ENCODE assay signal across 8 cellular contexts in genomic region chr16:68704232-68704867, GRCh38. TPM values are rescaled to one million over a fixed set of nuclear protein-coding genes. Genes with fewer than 3 reads are reported as not detected.
DNase-seq lines count a peak whose midpoint lies in the region; TF ChIP-seq lines count a peak whose summit lies in the region.

No MANE protein-coding gene starts in this region.

- H3K27ac Mint-ChIP-seq in activated CD4-positive, alpha-beta T cell treated with anti-CD3 and anti-CD28 coated beads, Interleukin-2, amount 10 ng/mL, durations not matched to agents 7 days and 5 days = no peak overlapping the region

- no peaks in the 10 kb centered on the region for H3K4me1 Mint-ChIP-seq in activated CD4-positive, alpha-beta T cell treated with anti-CD3 and anti-CD28 coated beads, Interleukin-2, amount 10 ng/mL, durations not matched to agents 7 days and 5 days

- intact Hi-C loops in dorsolateral prefrontal cortex (cut with DNase I) = loop anchor here (1.0 to 10.0 kb wide), 4 partner anchors 96 to 423 kb away; partner anchors contain the start of genes ZFP90 (in 2 of the 2) and TANGO6 (in 1 of the 2)

- H3K4me3 Mint-ChIP-seq in activated CD4-positive, alpha-beta T cell treated with anti-CD3 and anti-CD28 coated beads, Interleukin-2, amount 10 ng/mL, durations not matched to agents 7 days and 5 days = no peak overlapping the region

- POLR2A ChIA-PET in HEK293 (lab: Yijun Ruan, JAX) = no interaction called here
- POLR2A ChIA-PET in activated CD4-positive, alpha-beta T cell treated with anti-CD3 and anti-CD28 coated beads, Interleukin-2, amount 10 ng/mL, durations not matched to agents 7 days and 5 days (lab: Charles Lee) = no interaction called here

- CTCF ChIA-PET in HEK293 (lab: Yijun Ruan, JAX) = interaction anchor here (0.6 to 1.5 kb wide), 5 partner anchors 31 to 141 kb away, joined by 3 to 5 read pairs (median 4); no protein-coding TSS in a partner anchor
- CTCF ChIA-PET in activated CD4-positive, alpha-beta T cell treated with anti-CD3 and anti-CD28 coated beads, Interleukin-2, amount 10 ng/mL, durations not matched to agents 7 days and 5 days (lab: Charles Lee) = interaction anchor here (0.6 to 1.1 kb wide), 2 partner anchors 51 to 79 kb away, joined by 3 read pairs; no protein-coding TSS in a partner anchor

- H3K9me3 ChIP-seq in HEK293 (ENCODE audit: control insufficient read depth, insufficient read depth, low read depth, low read length) = no peaks in the 10 kb centered on the region

- H3K27me3 Mint-ChIP-seq in activated CD4-positive, alpha-beta T cell treated with anti-CD3 and anti-CD28 coated beads, Interleukin-2, amount 10 ng/mL, durations not matched to agents 7 days and 5 days = no peaks in the 10 kb centered on the region

- H3K4me3 ChIP-seq in HEK293 (ENCODE audit: low read depth, low read length) (no peak overlapping the region), dorsolateral prefrontal cortex (no peak overlapping the region)

- no peaks in the 10 kb centered on the region for H3K36me3 ChIP-seq in HEK293 (ENCODE audit: control insufficient read depth in 2 of 2, insufficient read depth in 1 of 2, low read length in 2 of 2)

- no peaks in the 10 kb centered on the region for H3K36me3 Mint-ChIP-seq in activated CD4-positive, alpha-beta T cell treated with anti-CD3 and anti-CD28 coated beads, Interleukin-2, amount 10 ng/mL, durations not matched to agents 7 days and 5 days (ENCODE audit: low read depth)

- DNase-seq in C1 segment of cervical spinal cord (lab: John Stamatoyannopoulos, UW) = peak in 12 of 14 donors; percentile 3 to 74 (median 61)
- DNase-seq in NCI-H526 (lab: John Stamatoyannopoulos, UW) = peak; percentile 76 to 90
- peak; percentile 69 for DNase-seq in activated CD4-positive, alpha-beta T cell treated with anti-CD3 and anti-CD28 coated beads, Interleukin-2, amount 10 ng/mL, durations not matched to agents 7 days and 5 days
- DNase-seq in dorsolateral prefrontal cortex = peak; percentile 28 to 89 (median 85)
- peak; percentile 57 to 80 for DNase-seq in lung microvascular endothelial cell (ENCODE audit: low read depth in 2 of 2)
- peak; percentile 9 to 45 for DNase-seq in stimulated activated CD8-positive, alpha-beta memory T cell treated with anti-CD3 and anti-CD28 coated beads, Interleukin-15, amount 100 ng/mL, for 48 hours (ENCODE audit: low read depth in 2 of 2)
- DNase-seq in GF-D8 (lab: John Stamatoyannopoulos, UW) = no peak

- no peaks in the 10 kb centered on the region for H3K27me3 ChIP-seq in dorsolateral prefrontal cortex

- TF ChIP-seq CTCF in HEK293 (tag by site-specific recombination; IDR thresholded peaks at IDR 0.05) (peak; percentile 91), dorsolateral prefrontal cortex (IDR thresholded peaks at IDR 0.05 in 54 of 56, conservative IDR thresholded peaks at IDR 0.05 in 2 of 56; ENCODE audit: low read depth in 1 of 56, partially characterized antibody in 56 of 56) (peak; percentile 27 to 90 (median 78))

- no peaks in the 10 kb centered on the region for H3K9me3 Mint-ChIP-seq in activated CD4-positive, alpha-beta T cell treated with anti-CD3 and anti-CD28 coated beads, Interleukin-2, amount 10 ng/mL, durations not matched to agents 7 days and 5 days

- H3K4me1 ChIP-seq in HEK293 (ENCODE audit: control insufficient read depth, insufficient read depth, low read length) = no peaks in the 10 kb centered on the region

- no peak overlapping the region for H3K27ac ChIP-seq in HEK293 (ENCODE audit: extremely low read depth, low read depth, low read length)
- peak overlapping the region in 12 of 59 donors; percentile 1 to 69 (median 46) for H3K27ac ChIP-seq in dorsolateral prefrontal cortex

TF ChIP-seq in HEK293, 187 proteins besides CTCF, POLR2A, EP300 and RAD21 (continues in another document):
- TF ChIP-seq, protein P1, sequence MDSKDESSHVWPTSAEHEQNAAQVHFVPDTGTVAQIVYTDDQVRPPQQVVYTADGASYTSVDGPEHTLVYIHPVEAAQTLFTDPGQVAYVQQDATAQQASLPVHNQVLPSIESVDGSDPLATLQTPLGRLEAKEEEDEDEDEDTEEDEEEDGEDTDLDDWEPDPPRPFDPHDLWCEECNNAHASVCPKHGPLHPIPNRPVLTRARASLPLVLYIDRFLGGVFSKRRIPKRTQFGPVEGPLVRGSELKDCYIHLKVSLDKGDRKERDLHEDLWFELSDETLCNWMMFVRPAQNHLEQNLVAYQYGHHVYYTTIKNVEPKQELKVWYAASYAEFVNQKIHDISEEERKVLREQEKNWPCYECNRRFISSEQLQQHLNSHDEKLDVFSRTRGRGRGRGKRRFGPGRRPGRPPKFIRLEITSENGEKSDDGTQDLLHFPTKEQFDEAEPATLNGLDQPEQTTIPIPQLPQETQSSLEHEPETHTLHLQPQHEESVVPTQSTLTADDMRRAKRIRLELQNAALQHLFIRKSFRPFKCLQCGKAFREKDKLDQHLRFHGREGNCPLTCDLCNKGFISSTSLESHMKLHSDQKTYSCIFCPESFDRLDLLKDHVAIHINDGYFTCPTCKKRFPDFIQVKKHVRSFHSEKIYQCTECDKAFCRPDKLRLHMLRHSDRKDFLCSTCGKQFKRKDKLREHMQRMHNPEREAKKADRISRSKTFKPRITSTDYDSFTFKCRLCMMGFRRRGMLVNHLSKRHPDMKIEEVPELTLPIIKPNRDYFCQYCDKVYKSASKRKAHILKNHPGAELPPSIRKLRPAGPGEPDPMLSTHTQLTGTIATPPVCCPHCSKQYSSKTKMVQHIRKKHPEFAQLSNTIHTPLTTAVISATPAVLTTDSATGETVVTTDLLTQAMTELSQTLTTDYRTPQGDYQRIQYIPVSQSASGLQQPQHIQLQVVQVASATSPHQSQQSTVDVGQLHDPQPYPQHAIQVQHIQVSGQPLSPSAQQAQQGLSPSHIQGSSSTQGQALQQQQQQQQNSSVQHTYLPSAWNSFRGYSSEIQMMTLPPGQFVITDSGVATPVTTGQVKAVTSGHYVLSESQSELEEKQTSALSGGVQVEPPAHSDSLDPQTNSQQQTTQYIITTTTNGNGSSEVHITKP (tag by site-specific recombination; IDR thresholded peaks at IDR 0.05) = peak; percentile 19; the same call in 1 of the 2 replicates
- TF ChIP-seq PRDM4 (tag by site-specific recombination; IDR thresholded peaks at IDR 0.05) (peak; percentile 67; the same call in 1 of the 2 replicates), ZNF354C (tag by site-specific recombination; IDR thresholded peaks at IDR 0.05; ENCODE audit: borderline replicate concordance, low read depth) (no peak), KLF1 (tag by site-specific recombination; IDR thresholded peaks at IDR 0.05) (no peak), IKZF3 (tag by site-specific recombination; IDR thresholded peaks at IDR 0.05) (peak; percentile 64), ZIC2 (tag by site-specific recombination; IDR thresholded peaks at IDR 0.05) (peak; percentile 55), FEZF1 (tag by site-specific recombination; IDR thresholded peaks at IDR 0.05) (no peak), ZNF510 (tag by site-specific recombination; IDR thresholded peaks at IDR 0.05; ENCODE audit: insufficient replicate concordance) (no peak), ZNF404 (tag by site-specific recombination; IDR thresholded peaks at IDR 0.05) (no peak), ZNF654 (tag by site-specific recombination; IDR thresholded peaks at IDR 0.05; ENCODE audit: low read depth) (peak; percentile 84), ZBTB48 (tag by site-specific recombination; IDR thresholded peaks at IDR 0.05) (peak; percentile 68; the same call in 1 of the 2 replicates), MZF1 (tag by site-specific recombination; IDR thresholded peaks at IDR 0.05; ENCODE audit: borderline replicate concordance) (peak; percentile 58; the same call in 1 of the 2 replicates), ZNF341 (tag by site-specific recombination; IDR thresholded peaks at IDR 0.05; ENCODE audit: low read depth) (peak; percentile 96), GLIS1 (tag by site-specific recombination; IDR thresholded peaks at IDR 0.05) (peak; percentile 44; the same call in 1 of the 2 replicates), ZNF785 (tag by site-specific recombination; IDR thresholded peaks at IDR 0.05) (no peak), ZNF660 (tag by site-specific recombination; IDR thresholded peaks at IDR 0.05) (0 out of 2 replicates have a peak, but pooled peaks have one; percentile 55), ZNF223 (tag by site-specific recombination; IDR thresholded peaks at IDR 0.05) (no peak), ZNF423 (tag by site-specific recombination; IDR thresholded peaks at IDR 0.05) (no peak), PRDM1 (tag by site-specific recombination; IDR thresholded peaks at IDR 0.05) (peak; percentile 49; the same call in 1 of the 2 replicates)

RNA-seq across cellular contexts. Expression of gene CDH1, which starts 32.7 kb away (rescaled TPM):
- total RNA-seq in activated CD4-positive, alpha-beta T cell treated with anti-CD3 and anti-CD28 coated beads, Interleukin-2, amount 10 ng/mL, durations not matched to agents 7 days and 5 days = under 1 TPM; 0.06 to 0.69 TPM
- total RNA-seq in dorsolateral prefrontal cortex (10 to 100 TPM in 20 of 120 experiments, 1 to 10 TPM in 97, under 1 TPM in 3; 0.82 to 20.2 (median 5.1) TPM), lung microvascular endothelial cell (not detected in 2 replicates)

RNA-seq across cellular contexts. Expression of gene CDH3, which starts 59.2 kb away (rescaled TPM):
- total RNA-seq in activated CD4-positive, alpha-beta T cell treated with anti-CD3 and anti-CD28 coated beads, Interleukin-2, amount 10 ng/mL, durations not matched to agents 7 days and 5 days = under 1 TPM in 1 of 2 experiments, not detected in 1; 0.31 TPM
- 10 to 100 TPM in 13 of 120 experiments, 1 to 10 TPM in 107; 2.4 to 13.1 (median 6.2) TPM for total RNA-seq in dorsolateral prefrontal cortex
- not detected in 2 replicates for total RNA-seq in lung microvascular endothelial cell
